ENCODE assay signal across 24 cellular contexts in the genomic region with DNA sequence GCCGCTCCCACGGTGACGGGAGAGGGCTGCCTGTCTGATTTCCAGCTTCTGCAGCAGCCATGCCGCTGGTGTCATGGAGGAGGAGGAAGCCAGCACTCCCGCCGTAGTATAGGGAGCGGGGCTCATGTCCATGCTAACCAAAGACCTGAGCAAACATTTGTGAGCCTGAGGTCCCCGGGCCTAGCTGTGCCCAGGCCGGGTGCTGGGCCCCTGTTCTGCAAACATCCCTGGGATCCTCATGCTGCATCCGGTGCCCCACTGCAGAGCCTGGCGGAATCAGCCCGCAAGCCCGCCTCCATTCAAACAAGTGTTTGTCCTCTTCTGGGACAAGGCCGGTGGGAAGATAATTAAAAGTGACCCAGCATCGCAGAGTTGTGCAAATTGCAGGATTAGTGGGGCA.
DNase-seq lines count a peak whose midpoint lies in the region; ATAC-seq and TF ChIP-seq lines count a peak whose summit lies in the region.
"Had no signal": no experiment of that assay in that cellular context is flagged by ENCODE, and none has a peak within 500 bp of the region (broad histone marks: within the 10 kb centered on the region; RNA-seq: fewer than 3 reads in every experiment).

No MANE protein-coding gene starts in this region.

- H3K9ac ChIP-seq in HUES48 (ENCODE audit: low read depth, low read length) (no peak overlapping the region), neuronal stem cell (ENCODE audit: low read depth, low read length, poor library complexity) (no peak overlapping the region)

- H3K27me3 Mint-ChIP-seq in T-helper 17 cell, result peaks cover 54% of the 10 kb centered on the region

- no peaks in the 10 kb centered on the region for H3K27me3 ChIP-seq in right atrium auricular region
- no peaks in the 10 kb centered on the region for H3K27me3 ChIP-seq in HUES48 (ENCODE audit: control insufficient read depth, insufficient read depth, low read length)
- no peaks in the 10 kb centered on the region for H3K27me3 ChIP-seq in ectodermal cell (ENCODE audit: control insufficient read depth, insufficient read depth, low read length, poor library complexity, severe bottlenecking)
- H3K27me3 ChIP-seq in neuronal stem cell (ENCODE audit: control insufficient read depth in 3 of 3, insufficient read depth in 3 of 3, low read depth in 1 of 3, low read length in 3 of 3), result peaks cover 0 to 6% (median 0%) of the 10 kb centered on the region in 3 experiments

- no peak overlapping the region for H2BK120ac ChIP-seq in neuronal stem cell (ENCODE audit: low read depth, low read length)

- H3K4me2 ChIP-seq in neuronal stem cell (ENCODE audit: insufficient read depth, low read length, poor library complexity, severe bottlenecking), result no peak overlapping the region
- H3K4me2 ChIP-seq: A549 had no signal

- H3K4me1 Mint-ChIP-seq in T-helper 17 cell, result peaks cover 3% of the 10 kb centered on the region

- no peak overlapping the region for H3K14ac ChIP-seq in neuronal stem cell (ENCODE audit: low read length)

- H3K9me3 ChIP-seq in right atrium auricular region (no peaks in the 10 kb centered on the region), HUES48 (ENCODE audit: control insufficient read depth, insufficient read depth, low read length) (no peaks in the 10 kb centered on the region), ectodermal cell (ENCODE audit: control insufficient read depth, low read length) (no peaks in the 10 kb centered on the region), neuronal stem cell (replicated peaks in 1 of 2; ENCODE audit: control insufficient read depth in 2 of 2, insufficient read depth in 1 of 2, low read depth in 1 of 2, low read length in 2 of 2) (no peaks in the 10 kb centered on the region), T-helper 17 cell (ENCODE audit: control insufficient read depth, low read length, poor library complexity, severe bottlenecking) (no peaks in the 10 kb centered on the region)
- H3K9me3 ChIP-seq: A549, Caco-2 had no signal

- H3K36me3 ChIP-seq in right atrium auricular region, result no peaks in the 10 kb centered on the region
- no peaks in the 10 kb centered on the region for H3K36me3 ChIP-seq in HUES48 (ENCODE audit: control insufficient read depth, insufficient read depth, low read length)
- H3K36me3 ChIP-seq in ectodermal cell (ENCODE audit: control insufficient read depth, insufficient read depth, low read length), result no peaks in the 10 kb centered on the region
- no peaks in the 10 kb centered on the region for H3K36me3 ChIP-seq in neuronal stem cell (replicated peaks in 1 of 2; ENCODE audit: control insufficient read depth in 2 of 2, insufficient read depth in 2 of 2, low read length in 2 of 2)

- DNase-seq in Right ventricle myocardium inferior (ENCODE audit: missing footprints) (peak; percentile 28), right atrium auricular region (ENCODE audit: low spot score) (no peak), neuronal stem cell (ENCODE audit: low spot score) (no peak), T-helper 17 cell (no peak)
- DNase-seq: AML-193; Caco-2; CD8-positive, alpha-beta T cell; DMS79 treated with DMSO at 0.1 percent for 48 hours; GF-D8; HCEC 1CT; Karpas-422; NCI-H1092; NCI-H1417 treated with DMSO at 0.1 percent for 48 hours; NCI-H2081; NCI-H446 treated with DMSO at 0.1 percent for 48 hours; NCI-H526; RPMI8226; SHP77 treated with DMSO at 0.1 percent for 48 hours had no signal

- H2AFZ ChIP-seq in neuronal stem cell (ENCODE audit: low read length), result no peak overlapping the region

- no peaks in the 10 kb centered on the region for H3K79me1 ChIP-seq in neuronal stem cell (ENCODE audit: low read depth, low read length)

- peak overlapping the region; percentile 91 for H2BK5ac ChIP-seq in neuronal stem cell (ENCODE audit: low read length)

- no peak overlapping the region for H3K4ac ChIP-seq in neuronal stem cell (ENCODE audit: low read length)

- H4K91ac ChIP-seq in neuronal stem cell (ENCODE audit: low read depth, low read length, poor library complexity), result no peak overlapping the region

- no peak overlapping the region for H3K27ac Mint-ChIP-seq in T-helper 17 cell
- H3K27ac Mint-ChIP-seq: CD8-positive, alpha-beta T cell had no signal

- H3K4me3 Mint-ChIP-seq in T-helper 17 cell, result no peak overlapping the region
- H3K4me3 Mint-ChIP-seq: CD8-positive, alpha-beta T cell had no signal

- intact Hi-C loops in Right ventricle myocardium inferior (cut with DNase I), result no loop called here

- peak overlapping the region; percentile 68 for H3K18ac ChIP-seq in neuronal stem cell (ENCODE audit: low read length)

- no peak overlapping the region for H2BK12ac ChIP-seq in neuronal stem cell (ENCODE audit: low read length)

- H2BK15ac ChIP-seq in neuronal stem cell (ENCODE audit: low read length), result peak overlapping the region; percentile 73

- H3K4me3 ChIP-seq in right atrium auricular region, result no peak overlapping the region
- H3K4me3 ChIP-seq in HUES48 (ENCODE audit: low read depth, low read length), result no peak overlapping the region
- no peak overlapping the region for H3K4me3 ChIP-seq in ectodermal cell (ENCODE audit: insufficient read depth, low read depth, low read length)
- H3K4me3 ChIP-seq in neuronal stem cell (ENCODE audit: low read length in 2 of 2), result no peak overlapping the region
- H3K4me3 ChIP-seq: A549, SK-N-MC had no signal

- H2AK5ac ChIP-seq in neuronal stem cell (ENCODE audit: low read depth, low read length), result peak overlapping the region; percentile 98

- ATAC-seq in Right ventricle myocardium inferior (no peak), T-helper 17 cell (no peak), HG03097 (IDR thresholded peaks at IDR 0.05; ENCODE audit: low FRiP score, unreplicated experiment) (no peak)
- ATAC-seq: A549; CD8-positive, alpha-beta T cell had no signal

- no peak overlapping the region for H3K27ac ChIP-seq in right atrium auricular region
- peak overlapping the region; percentile 12 for H3K27ac ChIP-seq in HUES48 (ENCODE audit: low read depth, low read length)
- H3K27ac ChIP-seq in ectodermal cell (ENCODE audit: insufficient read depth, low read depth, low read length, poor library complexity, severe bottlenecking), result peak overlapping the region; percentile 73
- peak overlapping the region; percentile 63 for H3K27ac ChIP-seq in neuronal stem cell (replicated peaks; ENCODE audit: low read length)
- H3K27ac ChIP-seq: A549, C4-2B, SK-N-MC had no signal

- no peaks in the 10 kb centered on the region for H3K36me3 Mint-ChIP-seq in T-helper 17 cell (ENCODE audit: low read depth)
- H3K36me3 Mint-ChIP-seq: CD8-positive, alpha-beta T cell had no signal

- H3K23ac ChIP-seq in neuronal stem cell (ENCODE audit: low read depth, low read length, poor library complexity), result peak overlapping the region; percentile 2

- H3K4me1 ChIP-seq in right atrium auricular region (peaks cover 0 to 10% of the 10 kb centered on the region in 2 donors), HUES48 (ENCODE audit: control insufficient read depth, insufficient read depth, low read length) (no peaks in the 10 kb centered on the region), ectodermal cell (ENCODE audit: control insufficient read depth, insufficient read depth, low read length) (peaks cover 33% of the 10 kb centered on the region), neuronal stem cell (ENCODE audit: control insufficient read depth in 2 of 2, insufficient read depth in 1 of 2, low read depth in 1 of 2, low read length in 2 of 2) (peaks cover 0 to 43% of the 10 kb centered on the region in 2 donors)
- H3K4me1 ChIP-seq: A549, Caco-2 had no signal

- WGBS in ectodermal cell, 2 experiments, result 68 to 74% methylated on average over 15 of the region's 15 CpGs
- no CpG with 5 or more reads among the region's 15 CpGs for WGBS in neuronal stem cell (ENCODE audit: extremely low coverage in 2 of 2, insufficient read length in 2 of 2, insufficient replicate concordance in 1 of 2), 2 donors

- no peak for TF ChIP-seq CTCF in right atrium auricular region (IDR thresholded peaks at IDR 0.05)

- no peak overlapping the region for H4K8ac ChIP-seq in neuronal stem cell (ENCODE audit: low read depth, low read length)

Comparison
In these comparisons a context has a peak if more than half of its experiments do, and no peak if none do; other contexts are left out.
1. H3K27ac ChIP-seq: peak in HUES48 (single experiment), ectodermal cell (single experiment) and neuronal stem cell (single experiment); none in right atrium auricular region (0 of 2).